In the genomic region with DNA sequence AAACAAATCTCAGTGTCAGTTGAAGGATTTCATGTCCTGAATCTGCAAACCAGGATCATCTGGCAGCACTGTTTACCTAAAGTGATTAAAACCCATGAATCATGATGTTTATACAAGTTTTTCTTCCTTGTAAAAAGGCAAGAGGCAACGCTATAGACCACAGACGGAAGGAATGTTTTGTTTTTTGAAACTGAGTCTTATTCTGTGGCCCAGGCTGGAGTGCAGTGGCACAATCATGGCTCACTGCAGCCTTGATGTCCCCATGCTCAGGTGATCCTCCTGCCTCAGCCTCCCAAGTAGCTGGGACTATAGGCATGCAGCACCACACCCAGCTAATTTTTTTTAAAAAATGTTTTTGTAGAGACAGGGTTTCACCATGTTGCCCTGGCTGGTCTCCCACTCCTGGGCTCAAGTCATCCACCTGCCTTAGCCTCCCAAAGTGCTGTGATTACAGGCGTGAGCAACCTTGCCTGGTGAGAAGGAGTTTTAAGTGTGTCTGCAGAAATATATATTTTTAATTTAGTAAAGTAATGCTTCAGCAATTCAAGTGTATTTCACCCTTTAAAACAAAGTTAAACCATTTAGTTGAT, we compare ENCODE assay signal across 1 cellular context.
TF ChIP-seq lines count a peak whose summit lies in the region.

No MANE protein-coding gene starts in this region.

TF ChIP-seq in HepG2, 621 proteins besides CTCF, POLR2A, EP300 and RAD21 (continued from another document):
- TF ChIP-seq, protein P1, sequence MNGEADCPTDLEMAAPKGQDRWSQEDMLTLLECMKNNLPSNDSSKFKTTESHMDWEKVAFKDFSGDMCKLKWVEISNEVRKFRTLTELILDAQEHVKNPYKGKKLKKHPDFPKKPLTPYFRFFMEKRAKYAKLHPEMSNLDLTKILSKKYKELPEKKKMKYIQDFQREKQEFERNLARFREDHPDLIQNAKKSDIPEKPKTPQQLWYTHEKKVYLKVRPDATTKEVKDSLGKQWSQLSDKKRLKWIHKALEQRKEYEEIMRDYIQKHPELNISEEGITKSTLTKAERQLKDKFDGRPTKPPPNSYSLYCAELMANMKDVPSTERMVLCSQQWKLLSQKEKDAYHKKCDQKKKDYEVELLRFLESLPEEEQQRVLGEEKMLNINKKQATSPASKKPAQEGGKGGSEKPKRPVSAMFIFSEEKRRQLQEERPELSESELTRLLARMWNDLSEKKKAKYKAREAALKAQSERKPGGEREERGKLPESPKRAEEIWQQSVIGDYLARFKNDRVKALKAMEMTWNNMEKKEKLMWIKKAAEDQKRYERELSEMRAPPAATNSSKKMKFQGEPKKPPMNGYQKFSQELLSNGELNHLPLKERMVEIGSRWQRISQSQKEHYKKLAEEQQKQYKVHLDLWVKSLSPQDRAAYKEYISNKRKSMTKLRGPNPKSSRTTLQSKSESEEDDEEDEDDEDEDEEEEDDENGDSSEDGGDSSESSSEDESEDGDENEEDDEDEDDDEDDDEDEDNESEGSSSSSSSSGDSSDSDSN (CRISPR knock-in tag; IDR thresholded peaks at IDR 0.05), result no peak
- TF ChIP-seq ISL2 (CRISPR knock-in tag; IDR thresholded peaks at IDR 0.05), result no peak
- TF ChIP-seq ARID5B (CRISPR knock-in tag; IDR thresholded peaks at IDR 0.05), result peak; percentile 53
- no peak for TF ChIP-seq ATAD3A (CRISPR knock-in tag; IDR thresholded peaks at IDR 0.05)
- no peak for TF ChIP-seq EEA1 (CRISPR knock-in tag; IDR thresholded peaks at IDR 0.05; ENCODE audit: borderline replicate concordance)
- TF ChIP-seq, protein P2, sequence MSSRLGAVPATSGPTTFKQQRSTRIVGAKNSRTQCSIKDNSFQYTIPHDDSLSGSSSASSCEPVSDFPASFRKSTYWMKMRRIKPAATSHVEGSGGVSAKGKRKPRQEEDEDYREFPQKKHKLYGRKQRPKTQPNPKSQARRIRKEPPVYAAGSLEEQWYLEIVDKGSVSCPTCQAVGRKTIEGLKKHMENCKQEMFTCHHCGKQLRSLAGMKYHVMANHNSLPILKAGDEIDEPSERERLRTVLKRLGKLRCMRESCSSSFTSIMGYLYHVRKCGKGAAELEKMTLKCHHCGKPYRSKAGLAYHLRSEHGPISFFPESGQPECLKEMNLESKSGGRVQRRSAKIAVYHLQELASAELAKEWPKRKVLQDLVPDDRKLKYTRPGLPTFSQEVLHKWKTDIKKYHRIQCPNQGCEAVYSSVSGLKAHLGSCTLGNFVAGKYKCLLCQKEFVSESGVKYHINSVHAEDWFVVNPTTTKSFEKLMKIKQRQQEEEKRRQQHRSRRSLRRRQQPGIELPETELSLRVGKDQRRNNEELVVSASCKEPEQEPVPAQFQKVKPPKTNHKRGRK (CRISPR knock-in tag; IDR thresholded peaks at IDR 0.05), result no peak
- TF ChIP-seq HDAC2 (CRISPR knock-in tag; IDR thresholded peaks at IDR 0.05), result no peak
- TF ChIP-seq PAF1 (CRISPR knock-in tag; IDR thresholded peaks at IDR 0.05), result no peak
- TF ChIP-seq ZNF3 (CRISPR knock-in tag; IDR thresholded peaks at IDR 0.05), result no peak
- no peak for TF ChIP-seq TGIF2 (CRISPR knock-in tag; IDR thresholded peaks at IDR 0.05)
- TF ChIP-seq SRSF4 (IDR thresholded peaks at IDR 0.05; ENCODE audit: low read depth, low read length, poor library complexity, severe bottlenecking), result no peak
- no peak for TF ChIP-seq RAD51 (IDR thresholded peaks at IDR 0.05; ENCODE audit: borderline replicate concordance)
- TF ChIP-seq ZNF609 (CRISPR knock-in tag; IDR thresholded peaks at IDR 0.05; ENCODE audit: borderline replicate concordance), result no peak
- TF ChIP-seq KLF15 (CRISPR knock-in tag; IDR thresholded peaks at IDR 0.05; ENCODE audit: borderline replicate concordance), result no peak
- TF ChIP-seq EHMT2 (IDR thresholded peaks at IDR 0.05; ENCODE audit: borderline replicate concordance, low read depth, low read length), result no peak
- no peak for TF ChIP-seq KDM4B (CRISPR knock-in tag; IDR thresholded peaks at IDR 0.05)
- no peak for TF ChIP-seq BRCA1 (CRISPR knock-in tag; IDR thresholded peaks at IDR 0.05)
- TF ChIP-seq ZNF337 (CRISPR knock-in tag; IDR thresholded peaks at IDR 0.05; ENCODE audit: borderline replicate concordance, low read depth), result no peak
- TF ChIP-seq SAP130 (CRISPR knock-in tag; IDR thresholded peaks at IDR 0.05; ENCODE audit: low read depth), result 0 out of 2 replicates have a peak, but pooled peaks have one; percentile 35
- no peak for TF ChIP-seq ZNF709 (CRISPR knock-in tag; IDR thresholded peaks at IDR 0.05)
- TF ChIP-seq ZNF597 (CRISPR knock-in tag; IDR thresholded peaks at IDR 0.05), result no peak
- no peak for TF ChIP-seq ZNF724P (CRISPR knock-in tag; IDR thresholded peaks at IDR 0.05; ENCODE audit: borderline replicate concordance)
- TF ChIP-seq, protein P3, sequence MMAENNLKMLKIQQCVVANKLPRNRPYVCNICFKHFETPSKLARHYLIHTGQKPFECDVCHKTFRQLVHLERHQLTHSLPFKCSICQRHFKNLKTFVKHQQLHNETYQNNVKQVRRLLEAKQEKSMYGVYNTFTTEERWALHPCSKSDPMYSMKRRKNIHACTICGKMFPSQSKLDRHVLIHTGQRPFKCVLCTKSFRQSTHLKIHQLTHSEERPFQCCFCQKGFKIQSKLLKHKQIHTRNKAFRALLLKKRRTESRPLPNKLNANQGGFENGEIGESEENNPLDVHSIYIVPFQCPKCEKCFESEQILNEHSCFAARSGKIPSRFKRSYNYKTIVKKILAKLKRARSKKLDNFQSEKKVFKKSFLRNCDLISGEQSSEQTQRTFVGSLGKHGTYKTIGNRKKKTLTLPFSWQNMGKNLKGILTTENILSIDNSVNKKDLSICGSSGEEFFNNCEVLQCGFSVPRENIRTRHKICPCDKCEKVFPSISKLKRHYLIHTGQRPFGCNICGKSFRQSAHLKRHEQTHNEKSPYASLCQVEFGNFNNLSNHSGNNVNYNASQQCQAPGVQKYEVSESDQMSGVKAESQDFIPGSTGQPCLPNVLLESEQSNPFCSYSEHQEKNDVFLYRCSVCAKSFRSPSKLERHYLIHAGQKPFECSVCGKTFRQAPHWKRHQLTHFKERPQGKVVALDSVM (CRISPR knock-in tag; IDR thresholded peaks at IDR 0.05), result peak; percentile 29; the same call in 1 of the 2 replicates
- no peak for TF ChIP-seq ZKSCAN5 (CRISPR knock-in tag; IDR thresholded peaks at IDR 0.05)
- TF ChIP-seq ZNF10 (CRISPR knock-in tag; IDR thresholded peaks at IDR 0.05; ENCODE audit: borderline replicate concordance, low read depth), result no peak
- TF ChIP-seq ZNF672 (CRISPR knock-in tag; IDR thresholded peaks at IDR 0.05), result no peak
- TF ChIP-seq FOXP1 (IDR thresholded peaks at IDR 0.05), result no peak
- TF ChIP-seq FOXP1 (CRISPR knock-in tag; IDR thresholded peaks at IDR 0.05), result no peak
- no peak for TF ChIP-seq ZNF34 (CRISPR knock-in tag; IDR thresholded peaks at IDR 0.05; ENCODE audit: borderline replicate concordance)
- TF ChIP-seq ZC3H13 (CRISPR knock-in tag; IDR thresholded peaks at IDR 0.05), result no peak
- TF ChIP-seq, protein P4, sequence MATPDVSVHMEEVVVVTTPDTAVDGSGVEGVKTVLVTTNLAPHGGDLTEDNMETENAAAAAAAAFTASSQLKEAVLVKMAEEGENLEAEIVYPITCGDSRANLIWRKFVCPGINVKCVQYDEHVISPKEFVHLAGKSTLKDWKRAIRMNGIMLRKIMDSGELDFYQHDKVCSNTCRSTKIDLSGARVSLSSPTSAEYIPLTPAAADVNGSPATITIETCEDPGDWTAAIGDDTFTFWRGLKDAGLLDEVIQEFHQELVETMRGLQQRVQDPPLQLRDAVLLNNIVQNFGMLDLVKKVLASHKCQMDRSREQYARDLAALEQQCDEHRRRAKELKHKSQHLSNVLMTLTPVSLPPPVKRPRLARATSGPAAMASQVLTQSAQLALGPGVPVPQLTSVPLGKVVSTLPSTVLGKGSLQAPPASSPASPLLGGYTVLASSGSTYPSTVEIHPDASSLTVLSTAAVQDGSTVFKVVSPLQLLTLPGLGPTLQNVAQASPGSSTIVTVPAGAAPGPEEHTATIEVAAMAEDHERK (CRISPR knock-in tag; IDR thresholded peaks at IDR 0.05; ENCODE audit: low read depth), result no peak
- no peak for TF ChIP-seq NR2F6 (IDR thresholded peaks at IDR 0.05)
- no peak for TF ChIP-seq NR2F6 (CRISPR knock-in tag; IDR thresholded peaks at IDR 0.05)
- TF ChIP-seq ZNF772 (CRISPR knock-in tag; IDR thresholded peaks at IDR 0.05), result no peak
- TF ChIP-seq FOSL2 (CRISPR knock-in tag; IDR thresholded peaks at IDR 0.05), result peak; percentile 67
- TF ChIP-seq ZNF432 (CRISPR knock-in tag; IDR thresholded peaks at IDR 0.05; ENCODE audit: borderline replicate concordance), result no peak
- TF ChIP-seq ELF3 (CRISPR knock-in tag; IDR thresholded peaks at IDR 0.05), result peak; percentile 91
- TF ChIP-seq TOE1 (CRISPR knock-in tag; IDR thresholded peaks at IDR 0.05), result no peak
- no peak for TF ChIP-seq AGO1 (IDR thresholded peaks at IDR 0.05; ENCODE audit: low read depth, low read length, poor library complexity, severe bottlenecking)
- no peak for TF ChIP-seq NBN (conservative IDR thresholded peaks at IDR 0.05)
- no peak for TF ChIP-seq TBL1XR1 (IDR thresholded peaks at IDR 0.05; ENCODE audit: borderline replicate concordance, low read length, partially characterized antibody)
- TF ChIP-seq FOXA3 (CRISPR knock-in tag; IDR thresholded peaks at IDR 0.05), result peak; percentile 35; the same call in 1 of the 2 replicates
